2 cellular contexts compared by ENCODE assay signal in genomic region chr17:7878234-7878633, GRCh38.
TF ChIP-seq lines count a peak whose summit lies in the region.

No MANE protein-coding gene starts in this region.

TF ChIP-seq in K562, 482 proteins besides CTCF, POLR2A, EP300 and RAD21:
- TF ChIP-seq MEIS2 (IDR thresholded peaks at IDR 0.05; ENCODE audit: partially characterized antibody), result no peak
- TF ChIP-seq HBP1 (CRISPR knock-in tag; IDR thresholded peaks at IDR 0.05), result no peak
- TF ChIP-seq C11orf30 (IDR thresholded peaks at IDR 0.05; ENCODE audit: low read depth), result peak; percentile 17; the same call in 1 of the 2 replicates
- no peak for TF ChIP-seq THAP7 (CRISPR knock-in tag; IDR thresholded peaks at IDR 0.05)
- TF ChIP-seq ZNF316 (IDR thresholded peaks at IDR 0.05), result peak; percentile 42

TF ChIP-seq in GM12891, 5 proteins besides CTCF, POLR2A, EP300 and RAD21:
- TF ChIP-seq PAX5 (IDR thresholded peaks at IDR 0.05; ENCODE audit: insufficient read depth, low read length, severe bottlenecking), result no peak
- TF ChIP-seq POLR2AphosphoS5 (IDR thresholded peaks at IDR 0.05; ENCODE audit: low read depth, low read length), result no peak
- TF ChIP-seq POU2F2 (IDR thresholded peaks at IDR 0.05; ENCODE audit: low read depth, low read length), result no peak
- no peak for TF ChIP-seq SPI1 (IDR thresholded peaks at IDR 0.05; ENCODE audit: low read depth, low read length)
- no peak for TF ChIP-seq TAF1 (IDR thresholded peaks at IDR 0.05; ENCODE audit: low read depth, low read length)
